In the genomic region with DNA sequence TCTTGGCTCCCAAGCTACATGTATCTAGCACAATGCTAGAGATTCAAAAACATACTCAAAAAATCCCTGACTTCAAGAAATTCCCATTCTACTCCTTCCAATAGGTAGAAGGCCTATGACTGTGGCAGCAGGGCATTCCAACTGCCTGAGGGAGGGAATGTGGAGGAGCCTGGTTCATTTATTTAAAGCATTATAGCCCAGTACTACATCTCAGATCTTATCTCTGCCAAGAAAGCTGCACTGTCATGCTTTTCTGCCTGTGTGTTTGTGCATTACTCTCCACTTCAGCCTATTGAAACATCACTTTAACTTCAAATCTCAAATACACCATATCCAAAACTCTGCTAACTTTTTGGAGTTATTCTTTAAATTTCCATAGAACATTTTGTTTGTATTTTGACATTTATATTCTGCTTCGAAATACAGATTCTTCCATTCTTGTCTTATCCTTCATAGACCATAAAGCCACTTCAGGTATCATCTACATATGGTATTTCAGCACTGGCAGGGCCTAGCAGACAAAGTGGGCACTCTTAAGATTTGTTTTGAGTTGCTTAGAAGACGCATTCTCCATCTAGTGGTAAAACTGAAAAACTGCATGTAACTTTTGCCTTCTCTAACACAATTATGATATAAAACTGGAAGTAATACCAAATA, we compare ENCODE assay signal across 8 cellular contexts. TPM values are rescaled to one million over a fixed set of nuclear protein-coding genes. Genes with fewer than 3 reads are reported as not detected.
A peak's percentile ranks its signal among the peaks of the same experiment; 100 is the strongest.
DNase-seq lines count a peak whose midpoint lies in the region; ATAC-seq and TF ChIP-seq lines count a peak whose summit lies in the region.

No MANE protein-coding gene starts in this region.

- no peaks in the 10 kb centered on the region for H3K36me3 ChIP-seq in mesendoderm (ENCODE audit: control insufficient read depth, insufficient read depth, low read length)

- H3K27ac ChIP-seq in 22Rv1 (0 out of 2 replicates have a peak overlapping the region, but pooled peaks have one; percentile 2), mesendoderm (ENCODE audit: low read depth, low read length) (no peak overlapping the region)

- TF ChIP-seq CTCF in 22Rv1 (IDR thresholded peaks at IDR 0.05): peak; percentile 87

- H3K18ac ChIP-seq in mesendoderm (ENCODE audit: low read length): no peak overlapping the region

- H4K8ac ChIP-seq in mesendoderm (ENCODE audit: low read depth, low read length): no peak overlapping the region

- no peaks in the 10 kb centered on the region for H3K79me1 ChIP-seq in mesendoderm (ENCODE audit: low read length)

- no peak overlapping the region for H2AK5ac ChIP-seq in mesendoderm (ENCODE audit: low read length)

- no peak overlapping the region for H2BK15ac ChIP-seq in mesendoderm (replicated peaks; ENCODE audit: low read depth)

- no peak overlapping the region for H3K4me2 ChIP-seq in mesendoderm (ENCODE audit: low read length)

- no peak overlapping the region for H3K4ac ChIP-seq in mesendoderm (ENCODE audit: low read depth, low read length)

- H3K56ac ChIP-seq in mesendoderm (ENCODE audit: low read length): no peak overlapping the region

- no peaks in the 10 kb centered on the region for H3K79me2 ChIP-seq in mesendoderm (ENCODE audit: control insufficient read depth, insufficient read depth, low read length)

- no CpG with 5 or more reads among the region's 2 CpGs for WGBS in mesendoderm (ENCODE audit: extremely low coverage, insufficient coverage, low lambda C conversion rate)

- ATAC-seq in HG03139 (IDR thresholded peaks at IDR 0.05; ENCODE audit: unreplicated experiment) (peak; percentile 76), HG03457 (IDR thresholded peaks at IDR 0.05; ENCODE audit: unreplicated experiment) (no peak)

- no peak overlapping the region for H3K9ac ChIP-seq in mesendoderm (ENCODE audit: low read length)

- H4K5ac ChIP-seq in mesendoderm (ENCODE audit: low read length): no peak overlapping the region

- peak; percentile 75 for DNase-seq in ELR (ENCODE audit: low read depth)
- peak; percentile 81 for DNase-seq in OCI-M1 (lab: John Stamatoyannopoulos, UW)
- peak; percentile 83 for DNase-seq in dedifferentiated amniotic fluid mesenchymal stem cell (ENCODE audit: extremely low spot score)
- DNase-seq in mesendoderm: peak; percentile 66
- DNase-seq in 8988T: no peak

- H3K27me3 ChIP-seq in mesendoderm (ENCODE audit: insufficient read depth, low read length, poor library complexity): no peaks in the 10 kb centered on the region

- H2BK120ac ChIP-seq in mesendoderm (ENCODE audit: low read depth, low read length): no peak overlapping the region

- no peak overlapping the region for H3K4me3 ChIP-seq in mesendoderm (ENCODE audit: low read length)

- H3K4me1 ChIP-seq in mesendoderm (ENCODE audit: control insufficient read depth, low read depth, low read length): no peaks in the 10 kb centered on the region

- H3K23ac ChIP-seq in mesendoderm (ENCODE audit: low read length): no peak overlapping the region

- H2BK5ac ChIP-seq in mesendoderm (ENCODE audit: low read length): no peak overlapping the region

RNA-seq across cellular contexts. Expression of a gene that starts 59.1 kb away (rescaled TPM):
- polyA plus RNA-seq in mesendoderm (2013, experiment 1 of 2): 3.7 TPM
- 3.8 TPM for polyA plus RNA-seq in mesendoderm (2013, experiment 2 of 2)
